8 cellular contexts compared by ENCODE assay signal in genomic region chr3:113531826-113532697, GRCh38. TPM values are rescaled to one million over a fixed set of nuclear protein-coding genes. Genes with fewer than 3 reads are reported as not detected.
DNase-seq lines count a peak whose midpoint lies in the region; ATAC-seq, FAIRE-seq and TF ChIP-seq lines count a peak whose summit lies in the region.

TSS of gene SIDT1 (plus strand) at chr3:113532555. CDS start at chr3:113533022, 467 bp downstream.

- POLR2A ChIA-PET in AG04449 (lab: Yijun Ruan, JAX) = no interaction called here

- H3K4me3 ChIP-seq in AG04449 (ENCODE audit: low read depth, low read length) (peak within 1 kb of the TSS; percentile 55), foreskin fibroblast (ENCODE audit: low read depth in 1 of 2, low read length in 2 of 2) (peak within 1 kb of the TSS; percentile 43 to 56)

- DNase-seq in AG04449 (ENCODE audit: low read depth, low spot score) = no peak
- DNase-seq in NCI-H748 treated with DMSO at 0.1 percent for 48 hours (lab: John Stamatoyannopoulos, UW) = peak; percentile 36
- DNase-seq in activated T-cell treated with anti-CD3 and anti-CD28 coated beads, Interleukin-2, amount 50 U/mL, for 48 hours = peak; percentile 66 to 76
- DNase-seq in foreskin fibroblast = peak in 1 of 2 donors; percentile 43
- no peak for DNase-seq in omental fat pad (ENCODE audit: low spot score)
- DNase-seq in urothelium cell line (ENCODE audit: low spot score) = peak; percentile 65

- CTCF ChIA-PET in AG04449 (lab: Yijun Ruan, JAX) = no interaction called here

- FAIRE-seq in urothelium cell line (lab: Jason Lieb, UNC) = peak; percentile 76

- ATAC-seq in GM18870 (IDR thresholded peaks at IDR 0.05; ENCODE audit: unreplicated experiment) (peak; percentile 71), HG03103 (IDR thresholded peaks at IDR 0.05; ENCODE audit: low read depth, unreplicated experiment) (peak; percentile 57), omental fat pad (ENCODE audit: low FRiP score) (peak; percentile 51)

- no peak for TF ChIP-seq CTCF in AG04449 (IDR thresholded peaks at IDR 0.05; ENCODE audit: insufficient read depth, low read length, missing control alignments)
- TF ChIP-seq CTCF in foreskin fibroblast (IDR thresholded peaks at IDR 0.05; ENCODE audit: low read depth, low read length) = no peak
- TF ChIP-seq CTCF in omental fat pad (IDR thresholded peaks at IDR 0.05) = no peak

RNA-seq across cellular contexts. Expression of gene SIDT1, which starts in this region (rescaled TPM):
- 1 to 10 TPM; 2.7 to 7.4 (median 5.1) TPM for total RNA-seq in omental fat pad

Comparison
In these comparisons a context has a peak if more than half of its experiments do, and no peak if none do; other contexts are left out.
1. DNase-seq: peak in NCI-H748 treated with DMSO at 0.1 percent for 48 hours (single experiment), activated T-cell treated with anti-CD3 and anti-CD28 coated beads, Interleukin-2, amount 50 U/mL, for 48 hours (2 of 2) and urothelium cell line (single experiment); none in AG04449 (single experiment) and omental fat pad (single experiment).
2. Peak in every context shown above with its lines, with median percentiles within 50 percentile points of each other: ATAC-seq.